ENCODE assay signal across 10 cellular contexts in the genomic region with DNA sequence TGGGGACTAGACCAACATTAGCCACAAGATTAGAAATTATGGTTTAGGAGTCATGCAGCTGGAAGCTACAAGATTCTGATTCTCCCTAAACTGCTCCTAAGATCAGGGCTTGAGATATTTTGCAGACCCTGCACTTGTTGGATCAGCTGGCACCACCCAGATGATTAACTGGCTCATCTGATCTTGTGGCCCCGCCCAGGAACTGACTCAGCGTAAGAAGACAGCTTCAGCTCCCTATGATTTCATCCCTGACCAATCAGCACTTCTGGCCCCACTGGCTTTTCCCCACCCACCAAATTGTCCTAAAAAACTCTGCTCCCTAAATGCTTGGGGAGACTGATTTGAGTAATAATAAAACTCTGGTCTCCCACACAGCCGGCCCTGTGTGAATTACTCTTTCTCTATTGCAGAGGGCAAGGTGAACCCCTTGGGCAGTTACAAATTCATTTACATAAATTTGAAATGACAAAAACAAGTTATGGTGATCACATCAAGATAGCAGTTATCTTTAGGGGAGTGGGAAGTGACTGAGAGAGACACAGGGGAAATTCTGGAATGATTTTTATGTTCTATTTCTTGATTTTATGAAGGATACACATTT.
DNase-seq lines count a peak whose midpoint lies in the region; ATAC-seq and TF ChIP-seq lines count a peak whose summit lies in the region.
"Had no signal": no experiment of that assay in that cellular context is flagged by ENCODE, and none has a peak within 500 bp of the region (broad histone marks: within the 10 kb centered on the region; RNA-seq: fewer than 3 reads in every experiment).

No MANE protein-coding gene starts in this region.

- peak overlapping the region; percentile 38 for H3K27ac ChIP-seq in left ventricle myocardium inferior (replicated peaks)
- H3K27ac ChIP-seq in lower lobe of right lung = no peak overlapping the region
- H3K27ac ChIP-seq: ascending aorta had no signal

- no peaks in the 10 kb centered on the region for H3K4me1 Mint-ChIP-seq in stimulated activated naive CD8-positive, alpha-beta T cell treated with anti-CD3 and anti-CD28 coated beads, Interleukin-15, amount 100 ng/mL, for 72 hours

- H3K9me3 ChIP-seq in left ventricle myocardium inferior (replicated peaks) (no peaks in the 10 kb centered on the region), lower lobe of right lung (no peaks in the 10 kb centered on the region)
- H3K9me3 ChIP-seq: ascending aorta had no signal

- H3K27ac Mint-ChIP-seq in stimulated activated naive CD8-positive, alpha-beta T cell treated with anti-CD3 and anti-CD28 coated beads, Interleukin-15, amount 100 ng/mL, for 72 hours = no peak overlapping the region
- H3K27ac Mint-ChIP-seq: nephron had no signal

- H3K4me3 ChIP-seq in left ventricle myocardium inferior (no peak overlapping the region), lower lobe of right lung (no peak overlapping the region)
- H3K4me3 ChIP-seq: ascending aorta had no signal

- DNase-seq in Right ventricle myocardium inferior (ENCODE audit: missing footprints) (peak; percentile 75), cardiac septum (ENCODE audit: low spot score) (no peak), left ventricle myocardium inferior (peak; percentile 51), NCI-H2227 treated with DMSO at 0.1 percent for 48 hours (lab: John Stamatoyannopoulos, UW) (no peak), lower lobe of right lung (no peak), NCI-H2107 treated with DMSO at 0.1 percent for 48 hours (lab: John Stamatoyannopoulos, UW; ENCODE audit: unreplicated experiment) (no peak)
- DNase-seq in activated CD8-positive, alpha-beta memory T cell treated with anti-CD3 and anti-CD28 coated beads, Interleukin-2, amount 50 U/mL, for 48 hours = peak; percentile 60
- peak in 1 of 2 donors; percentile 26 for DNase-seq in stimulated activated naive CD8-positive, alpha-beta T cell treated with anti-CD3 and anti-CD28 coated beads, Interleukin-15, amount 100 ng/mL, for 72 hours

- no peaks in the 10 kb centered on the region for H3K9me3 Mint-ChIP-seq in stimulated activated naive CD8-positive, alpha-beta T cell treated with anti-CD3 and anti-CD28 coated beads, Interleukin-15, amount 100 ng/mL, for 72 hours
- H3K9me3 Mint-ChIP-seq: nephron had no signal

- peaks cover 4% of the 10 kb centered on the region for H3K27me3 ChIP-seq in left ventricle myocardium inferior (ENCODE audit: low read depth)
- H3K27me3 ChIP-seq in lower lobe of right lung (ENCODE audit: low read depth) = no peaks in the 10 kb centered on the region
- H3K27me3 ChIP-seq: ascending aorta had no signal

- no peak for ATAC-seq in Right ventricle myocardium inferior
- ATAC-seq in stimulated activated naive CD8-positive, alpha-beta T cell treated with anti-CD3 and anti-CD28 coated beads, Interleukin-15, amount 100 ng/mL, for 72 hours = peak; percentile 60
- no peak for ATAC-seq in lower lobe of right lung

- intact Hi-C loops in Right ventricle myocardium inferior (cut with DNase I) (no loop called here), cardiac septum (cut with DNase I) (no loop called here), left ventricle myocardium inferior (cut with micrococcal nuclease) (no loop called here), lower lobe of right lung (cut with DNase I) (no loop called here)

- TF ChIP-seq CTCF in left ventricle myocardium inferior (IDR thresholded peaks at IDR 0.05; ENCODE audit: borderline replicate concordance) (no peak), lower lobe of right lung (IDR thresholded peaks at IDR 0.05) (no peak)

- H3K36me3 ChIP-seq in left ventricle myocardium inferior (no peaks in the 10 kb centered on the region), lower lobe of right lung (no peaks in the 10 kb centered on the region)
- H3K36me3 ChIP-seq: ascending aorta had no signal

- no peaks in the 10 kb centered on the region for H3K4me1 ChIP-seq in left ventricle myocardium inferior
- no peaks in the 10 kb centered on the region for H3K4me1 ChIP-seq in lower lobe of right lung
- H3K4me1 ChIP-seq: ascending aorta had no signal

- H3K4me3 Mint-ChIP-seq in stimulated activated naive CD8-positive, alpha-beta T cell treated with anti-CD3 and anti-CD28 coated beads, Interleukin-15, amount 100 ng/mL, for 72 hours = no peak overlapping the region
- H3K4me3 Mint-ChIP-seq: nephron had no signal

- H3K27me3 Mint-ChIP-seq in stimulated activated naive CD8-positive, alpha-beta T cell treated with anti-CD3 and anti-CD28 coated beads, Interleukin-15, amount 100 ng/mL, for 72 hours = no peaks in the 10 kb centered on the region

Comparison
In these comparisons a context has a peak if more than half of its experiments do, and no peak if none do; other contexts are left out.
1. DNase-seq: peak in Right ventricle myocardium inferior (single experiment), activated CD8-positive, alpha-beta memory T cell treated with anti-CD3 and anti-CD28 coated beads, Interleukin-2, amount 50 U/mL, for 48 hours (single experiment) and left ventricle myocardium inferior (single experiment); none in cardiac septum (single experiment), NCI-H2227 treated with DMSO at 0.1 percent for 48 hours (single experiment), lower lobe of right lung (single experiment) and NCI-H2107 treated with DMSO at 0.1 percent for 48 hours (single experiment).